ENCODE assay signal across 1 cellular context in the genomic region with DNA sequence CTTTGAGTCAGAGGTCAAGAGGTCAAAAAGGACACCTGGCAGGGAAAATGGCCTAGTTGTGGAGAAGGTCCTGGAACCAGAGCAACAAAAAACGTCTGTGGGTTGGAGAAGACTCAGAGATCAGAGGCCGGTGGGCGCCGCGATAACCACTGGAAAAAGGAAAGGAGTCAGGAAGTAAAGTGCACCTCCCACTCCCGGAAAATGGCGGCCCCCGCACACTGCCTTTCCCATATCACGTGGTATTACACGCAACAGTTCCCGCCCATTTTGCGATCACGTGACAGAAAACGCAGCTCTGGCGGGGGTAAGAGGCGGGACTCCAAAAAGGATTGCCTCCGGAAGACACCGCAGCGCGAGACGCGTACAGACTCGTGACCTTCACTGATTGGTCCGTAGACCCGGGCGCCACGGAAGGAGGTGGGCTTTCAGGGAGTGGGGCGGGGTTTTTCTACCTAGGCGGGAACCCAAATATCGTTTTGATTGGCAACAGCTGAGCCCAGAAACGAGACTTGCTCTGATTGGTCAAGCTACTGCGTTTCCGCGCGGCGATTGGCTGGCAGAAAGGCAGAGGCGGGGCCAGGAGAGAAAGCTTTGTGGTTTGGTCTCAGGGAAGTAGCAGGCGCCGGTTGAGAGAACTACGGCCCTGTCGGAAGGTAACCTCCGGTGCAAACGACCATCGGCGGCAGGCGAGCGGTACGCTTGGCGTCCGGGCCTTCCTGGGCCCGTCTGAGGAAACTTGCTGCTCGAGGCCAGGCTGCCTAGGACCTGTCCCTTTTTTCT.
TF ChIP-seq lines count a peak whose summit lies in the region.

Gene ACTMAP (minus strand): TSS at position 193 of the 780 bp plus-strand sequence. CDS start 674 bp downstream, outside the sequence.

TF ChIP-seq in HEK293, 187 proteins besides CTCF, POLR2A, EP300 and RAD21 (continued from another document and continues in another):
- 0 out of 2 replicates have a peak, but pooled peaks have one; percentile 68 for TF ChIP-seq ZNF558 (tag by site-specific recombination; IDR thresholded peaks at IDR 0.05)
- TF ChIP-seq ZNF514 (tag by site-specific recombination; IDR thresholded peaks at IDR 0.05), result no peak
- TF ChIP-seq ZNF623 (tag by site-specific recombination; IDR thresholded peaks at IDR 0.05), result peak; percentile 40; the same call in 1 of the 2 replicates
- TF ChIP-seq, protein P1, sequence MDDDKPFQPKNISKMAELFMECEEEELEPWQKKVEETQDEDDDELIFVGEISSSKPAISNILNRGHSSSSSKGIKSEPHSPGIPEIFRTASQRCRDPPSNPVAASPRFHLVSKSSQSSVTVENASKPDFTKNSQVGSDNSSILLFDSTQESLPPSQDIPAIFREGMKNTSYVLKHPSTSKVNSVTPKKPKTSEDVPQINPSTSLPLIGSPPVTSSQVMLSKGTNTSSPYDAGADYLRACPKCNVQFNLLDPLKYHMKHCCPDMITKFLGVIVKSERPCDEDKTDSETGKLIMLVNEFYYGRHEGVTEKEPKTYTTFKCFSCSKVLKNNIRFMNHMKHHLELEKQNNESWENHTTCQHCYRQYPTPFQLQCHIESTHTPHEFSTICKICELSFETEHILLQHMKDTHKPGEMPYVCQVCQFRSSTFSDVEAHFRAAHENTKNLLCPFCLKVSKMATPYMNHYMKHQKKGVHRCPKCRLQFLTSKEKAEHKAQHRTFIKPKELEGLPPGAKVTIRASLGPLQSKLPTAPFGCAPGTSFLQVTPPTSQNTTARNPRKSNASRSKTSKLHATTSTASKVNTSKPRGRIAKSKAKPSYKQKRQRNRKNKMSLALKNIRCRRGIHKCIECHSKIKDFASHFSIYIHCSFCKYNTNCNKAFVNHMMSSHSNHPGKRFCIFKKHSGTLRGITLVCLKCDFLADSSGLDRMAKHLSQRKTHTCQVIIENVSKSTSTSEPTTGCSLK (tag by site-specific recombination; IDR thresholded peaks at IDR 0.05), result no peak
- no peak; the same call in none of the 2 replicates for TF ChIP-seq ZFP37 (tag by site-specific recombination; IDR thresholded peaks at IDR 0.05)
- TF ChIP-seq ZNF416 (tag by site-specific recombination; IDR thresholded peaks at IDR 0.05), result no peak
- TF ChIP-seq, protein P2, sequence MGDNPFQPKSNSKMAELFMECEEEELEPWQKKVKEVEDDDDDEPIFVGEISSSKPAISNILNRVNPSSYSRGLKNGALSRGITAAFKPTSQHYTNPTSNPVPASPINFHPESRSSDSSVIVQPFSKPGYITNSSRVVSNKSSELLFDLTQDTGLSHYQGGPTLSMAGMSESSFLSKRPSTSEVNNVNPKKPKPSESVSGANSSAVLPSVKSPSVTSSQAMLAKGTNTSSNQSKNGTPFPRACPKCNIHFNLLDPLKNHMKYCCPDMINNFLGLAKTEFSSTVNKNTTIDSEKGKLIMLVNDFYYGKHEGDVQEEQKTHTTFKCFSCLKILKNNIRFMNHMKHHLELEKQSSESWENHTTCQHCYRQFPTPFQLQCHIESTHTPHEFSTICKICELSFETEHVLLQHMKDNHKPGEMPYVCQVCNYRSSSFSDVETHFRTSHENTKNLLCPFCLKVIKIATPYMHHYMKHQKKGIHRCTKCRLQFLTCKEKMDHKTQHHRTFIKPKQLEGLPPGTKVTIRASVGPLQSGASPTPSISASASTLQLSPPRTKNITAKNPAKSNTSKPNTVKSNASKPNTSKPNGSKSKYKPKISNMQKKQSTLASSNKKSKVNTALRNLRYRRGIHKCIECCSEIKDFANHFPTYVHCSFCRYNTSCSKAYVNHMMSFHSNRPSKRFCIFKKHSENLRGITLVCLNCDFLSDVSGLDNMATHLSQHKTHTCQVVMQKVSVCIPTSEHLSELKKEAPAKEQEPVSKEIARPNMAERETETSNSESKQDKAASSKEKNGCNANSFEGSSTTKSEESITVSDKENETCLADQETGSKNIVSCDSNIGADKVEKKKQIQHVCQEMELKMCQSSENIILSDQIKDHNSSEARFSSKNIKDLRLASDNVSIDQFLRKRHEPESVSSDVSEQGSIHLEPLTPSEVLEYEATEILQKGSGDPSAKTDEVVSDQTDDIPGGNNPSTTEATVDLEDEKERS (tag by site-specific recombination; IDR thresholded peaks at IDR 0.05), result peak; percentile 89; the same call in 1 of the 2 replicates
- no peak for TF ChIP-seq ZNF433 (tag by site-specific recombination; IDR thresholded peaks at IDR 0.05; ENCODE audit: low read depth)
- TF ChIP-seq, protein P3, sequence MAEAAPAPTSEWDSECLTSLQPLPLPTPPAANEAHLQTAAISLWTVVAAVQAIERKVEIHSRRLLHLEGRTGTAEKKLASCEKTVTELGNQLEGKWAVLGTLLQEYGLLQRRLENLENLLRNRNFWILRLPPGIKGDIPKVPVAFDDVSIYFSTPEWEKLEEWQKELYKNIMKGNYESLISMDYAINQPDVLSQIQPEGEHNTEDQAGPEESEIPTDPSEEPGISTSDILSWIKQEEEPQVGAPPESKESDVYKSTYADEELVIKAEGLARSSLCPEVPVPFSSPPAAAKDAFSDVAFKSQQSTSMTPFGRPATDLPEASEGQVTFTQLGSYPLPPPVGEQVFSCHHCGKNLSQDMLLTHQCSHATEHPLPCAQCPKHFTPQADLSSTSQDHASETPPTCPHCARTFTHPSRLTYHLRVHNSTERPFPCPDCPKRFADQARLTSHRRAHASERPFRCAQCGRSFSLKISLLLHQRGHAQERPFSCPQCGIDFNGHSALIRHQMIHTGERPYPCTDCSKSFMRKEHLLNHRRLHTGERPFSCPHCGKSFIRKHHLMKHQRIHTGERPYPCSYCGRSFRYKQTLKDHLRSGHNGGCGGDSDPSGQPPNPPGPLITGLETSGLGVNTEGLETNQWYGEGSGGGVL (tag by site-specific recombination; IDR thresholded peaks at IDR 0.05), result peak; percentile 38
- no peak for TF ChIP-seq ZNF350 (tag by site-specific recombination; IDR thresholded peaks at IDR 0.05)
- TF ChIP-seq ZNF354C (tag by site-specific recombination; IDR thresholded peaks at IDR 0.05; ENCODE audit: borderline replicate concordance, low read depth), result no peak
- TF ChIP-seq ZNF341 (tag by site-specific recombination; IDR thresholded peaks at IDR 0.05; ENCODE audit: low read depth), result peak; percentile 34
- TF ChIP-seq KLF1 (tag by site-specific recombination; IDR thresholded peaks at IDR 0.05), result peak; percentile 78
- TF ChIP-seq ZNF654 (tag by site-specific recombination; IDR thresholded peaks at IDR 0.05; ENCODE audit: low read depth), result no peak
- no peak for TF ChIP-seq ZNF274 (IDR thresholded peaks at IDR 0.05; ENCODE audit: low read length)
- TF ChIP-seq ZNF274 (tag by site-specific recombination; IDR thresholded peaks at IDR 0.05; ENCODE audit: borderline replicate concordance), result no peak
- TF ChIP-seq ZNF239 (tag by site-specific recombination; IDR thresholded peaks at IDR 0.05), result 0 out of 2 replicates have a peak, but pooled peaks have one; percentile 8
- TF ChIP-seq ZNF114 (tag by site-specific recombination; IDR thresholded peaks at IDR 0.05), result no peak
- no peak for TF ChIP-seq ZNF707 (tag by site-specific recombination; IDR thresholded peaks at IDR 0.05)
- TF ChIP-seq ZNF830 (tag by site-specific recombination; IDR thresholded peaks at IDR 0.05; ENCODE audit: low read depth), result no peak
- peak; percentile 43; the same call in 1 of the 2 replicates for TF ChIP-seq ZBTB6 (tag by site-specific recombination; IDR thresholded peaks at IDR 0.05)
- no peak for TF ChIP-seq ZNF16 (tag by site-specific recombination; IDR thresholded peaks at IDR 0.05; ENCODE audit: low read depth)
- TF ChIP-seq ZNF140 (tag by site-specific recombination; IDR thresholded peaks at IDR 0.05), result no peak; the same call in 1 of the 2 replicates
- no peak for TF ChIP-seq ZNF837 (tag by site-specific recombination; IDR thresholded peaks at IDR 0.05)
- TF ChIP-seq ZNF701 (tag by site-specific recombination; IDR thresholded peaks at IDR 0.05), result no peak
- no peak for TF ChIP-seq ZNF510 (tag by site-specific recombination; IDR thresholded peaks at IDR 0.05; ENCODE audit: insufficient replicate concordance)
- peak; percentile 98 for TF ChIP-seq ZNF24 (tag by site-specific recombination; IDR thresholded peaks at IDR 0.05)
- TF ChIP-seq ZNF366 (tag by site-specific recombination; conservative IDR thresholded peaks at IDR 0.05), result peak; percentile 86
- peak; percentile 91; the same call in 1 of the 2 replicates for TF ChIP-seq KLF7 (tag by site-specific recombination; IDR thresholded peaks at IDR 0.05; ENCODE audit: borderline replicate concordance)
- no peak for TF ChIP-seq ZNF529 (tag by site-specific recombination; IDR thresholded peaks at IDR 0.05; ENCODE audit: insufficient replicate concordance)
- TF ChIP-seq ZNF544 (tag by site-specific recombination; IDR thresholded peaks at IDR 0.05), result no peak
- TF ChIP-seq ZNF157 (tag by site-specific recombination; IDR thresholded peaks at IDR 0.05), result no peak
- TF ChIP-seq SP7 (tag by site-specific recombination; IDR thresholded peaks at IDR 0.05), result peak; percentile 89
- peak; percentile 97 for TF ChIP-seq ZBTB1 (tag by site-specific recombination; IDR thresholded peaks at IDR 0.05)
- peak; percentile 98 for TF ChIP-seq ZFHX2 (tag by site-specific recombination; conservative IDR thresholded peaks at IDR 0.05)
- no peak for TF ChIP-seq ZNF585B (tag by site-specific recombination; IDR thresholded peaks at IDR 0.05)
- TF ChIP-seq ZBTB44 (tag by site-specific recombination; IDR thresholded peaks at IDR 0.05), result 0 out of 2 replicates have a peak, but pooled peaks have one; percentile 52
- TF ChIP-seq, protein P4, sequence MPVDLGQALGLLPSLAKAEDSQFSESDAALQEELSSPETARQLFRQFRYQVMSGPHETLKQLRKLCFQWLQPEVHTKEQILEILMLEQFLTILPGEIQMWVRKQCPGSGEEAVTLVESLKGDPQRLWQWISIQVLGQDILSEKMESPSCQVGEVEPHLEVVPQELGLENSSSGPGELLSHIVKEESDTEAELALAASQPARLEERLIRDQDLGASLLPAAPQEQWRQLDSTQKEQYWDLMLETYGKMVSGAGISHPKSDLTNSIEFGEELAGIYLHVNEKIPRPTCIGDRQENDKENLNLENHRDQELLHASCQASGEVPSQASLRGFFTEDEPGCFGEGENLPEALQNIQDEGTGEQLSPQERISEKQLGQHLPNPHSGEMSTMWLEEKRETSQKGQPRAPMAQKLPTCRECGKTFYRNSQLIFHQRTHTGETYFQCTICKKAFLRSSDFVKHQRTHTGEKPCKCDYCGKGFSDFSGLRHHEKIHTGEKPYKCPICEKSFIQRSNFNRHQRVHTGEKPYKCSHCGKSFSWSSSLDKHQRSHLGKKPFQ (tag by site-specific recombination; IDR thresholded peaks at IDR 0.05), result peak; percentile 78
- TF ChIP-seq ZNF23 (tag by site-specific recombination; IDR thresholded peaks at IDR 0.05; ENCODE audit: borderline replicate concordance), result no peak
- peak; percentile 100 for TF ChIP-seq ZNF10 (tag by site-specific recombination; IDR thresholded peaks at IDR 0.05)
- 0 out of 2 replicates have a peak, but pooled peaks have one; percentile 16 for TF ChIP-seq ZNF292 (tag by site-specific recombination; IDR thresholded peaks at IDR 0.05; ENCODE audit: borderline replicate concordance, low read depth)
- TF ChIP-seq HOXA7 (CRISPR knock-in tag; IDR thresholded peaks at IDR 0.05; ENCODE audit: borderline replicate concordance), result no peak
- TF ChIP-seq ZNF791 (tag by site-specific recombination; IDR thresholded peaks at IDR 0.05), result no peak
- TF ChIP-seq, protein P5, sequence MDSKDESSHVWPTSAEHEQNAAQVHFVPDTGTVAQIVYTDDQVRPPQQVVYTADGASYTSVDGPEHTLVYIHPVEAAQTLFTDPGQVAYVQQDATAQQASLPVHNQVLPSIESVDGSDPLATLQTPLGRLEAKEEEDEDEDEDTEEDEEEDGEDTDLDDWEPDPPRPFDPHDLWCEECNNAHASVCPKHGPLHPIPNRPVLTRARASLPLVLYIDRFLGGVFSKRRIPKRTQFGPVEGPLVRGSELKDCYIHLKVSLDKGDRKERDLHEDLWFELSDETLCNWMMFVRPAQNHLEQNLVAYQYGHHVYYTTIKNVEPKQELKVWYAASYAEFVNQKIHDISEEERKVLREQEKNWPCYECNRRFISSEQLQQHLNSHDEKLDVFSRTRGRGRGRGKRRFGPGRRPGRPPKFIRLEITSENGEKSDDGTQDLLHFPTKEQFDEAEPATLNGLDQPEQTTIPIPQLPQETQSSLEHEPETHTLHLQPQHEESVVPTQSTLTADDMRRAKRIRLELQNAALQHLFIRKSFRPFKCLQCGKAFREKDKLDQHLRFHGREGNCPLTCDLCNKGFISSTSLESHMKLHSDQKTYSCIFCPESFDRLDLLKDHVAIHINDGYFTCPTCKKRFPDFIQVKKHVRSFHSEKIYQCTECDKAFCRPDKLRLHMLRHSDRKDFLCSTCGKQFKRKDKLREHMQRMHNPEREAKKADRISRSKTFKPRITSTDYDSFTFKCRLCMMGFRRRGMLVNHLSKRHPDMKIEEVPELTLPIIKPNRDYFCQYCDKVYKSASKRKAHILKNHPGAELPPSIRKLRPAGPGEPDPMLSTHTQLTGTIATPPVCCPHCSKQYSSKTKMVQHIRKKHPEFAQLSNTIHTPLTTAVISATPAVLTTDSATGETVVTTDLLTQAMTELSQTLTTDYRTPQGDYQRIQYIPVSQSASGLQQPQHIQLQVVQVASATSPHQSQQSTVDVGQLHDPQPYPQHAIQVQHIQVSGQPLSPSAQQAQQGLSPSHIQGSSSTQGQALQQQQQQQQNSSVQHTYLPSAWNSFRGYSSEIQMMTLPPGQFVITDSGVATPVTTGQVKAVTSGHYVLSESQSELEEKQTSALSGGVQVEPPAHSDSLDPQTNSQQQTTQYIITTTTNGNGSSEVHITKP (tag by site-specific recombination; IDR thresholded peaks at IDR 0.05), result peak; percentile 79
- no peak for TF ChIP-seq ZNF626 (tag by site-specific recombination; IDR thresholded peaks at IDR 0.05)
- no peak for TF ChIP-seq ZNF776 (tag by site-specific recombination; IDR thresholded peaks at IDR 0.05; ENCODE audit: borderline replicate concordance)
